In the genomic region with DNA sequence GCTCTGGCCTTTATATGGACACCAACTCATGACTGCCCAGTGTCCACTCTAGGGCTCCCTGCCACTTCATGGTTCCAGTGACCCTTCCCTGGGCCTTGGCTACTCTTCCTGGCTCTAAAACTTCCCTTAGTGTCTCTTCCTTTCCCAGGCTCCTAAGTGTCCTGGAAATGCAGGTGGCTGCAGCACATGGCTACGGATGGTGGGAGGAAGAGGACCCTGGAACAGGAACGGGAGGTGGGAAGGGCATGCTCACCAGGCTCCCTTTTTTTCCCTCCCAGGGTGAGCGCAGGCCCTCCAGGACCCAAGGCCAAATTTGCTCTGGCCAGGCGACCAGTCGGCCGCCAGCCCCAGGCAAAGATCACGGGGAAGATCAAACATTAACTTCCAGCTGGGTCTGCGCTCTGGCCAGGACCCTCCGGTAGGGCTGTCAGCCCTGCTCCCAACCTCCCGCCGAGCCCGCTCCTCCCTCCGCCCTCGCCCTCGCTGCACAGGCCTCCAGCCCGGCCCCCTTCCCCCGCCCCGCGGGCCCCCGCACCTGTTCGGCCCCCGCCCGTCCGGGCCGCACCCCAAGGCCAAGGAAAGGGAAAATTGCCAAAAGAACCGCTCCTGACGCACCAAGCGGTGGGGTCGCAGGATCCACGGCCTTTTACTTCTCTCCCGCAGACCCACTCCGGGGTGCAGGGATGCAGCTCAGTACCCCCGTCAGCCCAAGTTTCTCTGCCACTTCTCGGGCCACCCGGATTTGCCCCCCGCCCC, we compare ENCODE assay signal across 1 cellular context.
TF ChIP-seq lines count a peak whose summit lies in the region.

No MANE protein-coding gene starts in this region.

TF ChIP-seq in WTC11, 78 proteins besides CTCF, POLR2A, EP300 and RAD21 (continued from another document):
- TF ChIP-seq, protein P1, sequence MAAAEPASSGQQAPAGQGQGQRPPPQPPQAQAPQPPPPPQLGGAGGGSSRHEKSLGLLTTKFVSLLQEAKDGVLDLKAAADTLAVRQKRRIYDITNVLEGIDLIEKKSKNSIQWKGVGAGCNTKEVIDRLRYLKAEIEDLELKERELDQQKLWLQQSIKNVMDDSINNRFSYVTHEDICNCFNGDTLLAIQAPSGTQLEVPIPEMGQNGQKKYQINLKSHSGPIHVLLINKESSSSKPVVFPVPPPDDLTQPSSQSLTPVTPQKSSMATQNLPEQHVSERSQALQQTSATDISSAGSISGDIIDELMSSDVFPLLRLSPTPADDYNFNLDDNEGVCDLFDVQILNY (CRISPR knock-in tag; IDR thresholded peaks at IDR 0.05), result no peak
- TF ChIP-seq CBFB (CRISPR knock-in tag; IDR thresholded peaks at IDR 0.05; ENCODE audit: low read depth), result no peak
- TF ChIP-seq, protein P2, sequence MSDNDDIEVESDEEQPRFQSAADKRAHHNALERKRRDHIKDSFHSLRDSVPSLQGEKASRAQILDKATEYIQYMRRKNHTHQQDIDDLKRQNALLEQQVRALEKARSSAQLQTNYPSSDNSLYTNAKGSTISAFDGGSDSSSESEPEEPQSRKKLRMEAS (CRISPR knock-in tag; IDR thresholded peaks at IDR 0.05), result no peak
- TF ChIP-seq MYBL2 (CRISPR knock-in tag; IDR thresholded peaks at IDR 0.05), result no peak
- TF ChIP-seq, protein P3, sequence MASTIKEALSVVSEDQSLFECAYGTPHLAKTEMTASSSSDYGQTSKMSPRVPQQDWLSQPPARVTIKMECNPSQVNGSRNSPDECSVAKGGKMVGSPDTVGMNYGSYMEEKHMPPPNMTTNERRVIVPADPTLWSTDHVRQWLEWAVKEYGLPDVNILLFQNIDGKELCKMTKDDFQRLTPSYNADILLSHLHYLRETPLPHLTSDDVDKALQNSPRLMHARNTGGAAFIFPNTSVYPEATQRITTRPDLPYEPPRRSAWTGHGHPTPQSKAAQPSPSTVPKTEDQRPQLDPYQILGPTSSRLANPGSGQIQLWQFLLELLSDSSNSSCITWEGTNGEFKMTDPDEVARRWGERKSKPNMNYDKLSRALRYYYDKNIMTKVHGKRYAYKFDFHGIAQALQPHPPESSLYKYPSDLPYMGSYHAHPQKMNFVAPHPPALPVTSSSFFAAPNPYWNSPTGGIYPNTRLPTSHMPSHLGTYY (CRISPR knock-in tag; IDR thresholded peaks at IDR 0.05), result no peak
- no peak for TF ChIP-seq ZNF263 (CRISPR knock-in tag; IDR thresholded peaks at IDR 0.05; ENCODE audit: low read depth)
- TF ChIP-seq, protein P4, sequence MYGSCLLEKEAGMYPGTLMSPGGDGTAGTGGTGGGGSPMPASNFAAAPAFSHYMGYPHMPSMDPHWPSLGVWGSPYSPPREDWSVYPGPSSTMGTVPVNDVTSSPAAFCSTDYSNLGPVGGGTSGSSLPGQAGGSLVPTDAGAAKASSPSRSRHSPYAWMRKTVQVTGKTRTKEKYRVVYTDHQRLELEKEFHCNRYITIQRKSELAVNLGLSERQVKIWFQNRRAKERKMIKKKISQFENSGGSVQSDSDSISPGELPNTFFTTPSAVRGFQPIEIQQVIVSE (CRISPR knock-in tag; IDR thresholded peaks at IDR 0.05; ENCODE audit: borderline replicate concordance), result no peak
- TF ChIP-seq, protein P5, sequence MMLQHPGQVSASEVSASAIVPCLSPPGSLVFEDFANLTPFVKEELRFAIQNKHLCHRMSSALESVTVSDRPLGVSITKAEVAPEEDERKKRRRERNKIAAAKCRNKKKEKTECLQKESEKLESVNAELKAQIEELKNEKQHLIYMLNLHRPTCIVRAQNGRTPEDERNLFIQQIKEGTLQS (CRISPR knock-in tag; conservative IDR thresholded peaks at IDR 0.05), result no peak
- no peak for TF ChIP-seq KAT7 (CRISPR knock-in tag; IDR thresholded peaks at IDR 0.05; ENCODE audit: borderline replicate concordance)
